In the genomic region with DNA sequence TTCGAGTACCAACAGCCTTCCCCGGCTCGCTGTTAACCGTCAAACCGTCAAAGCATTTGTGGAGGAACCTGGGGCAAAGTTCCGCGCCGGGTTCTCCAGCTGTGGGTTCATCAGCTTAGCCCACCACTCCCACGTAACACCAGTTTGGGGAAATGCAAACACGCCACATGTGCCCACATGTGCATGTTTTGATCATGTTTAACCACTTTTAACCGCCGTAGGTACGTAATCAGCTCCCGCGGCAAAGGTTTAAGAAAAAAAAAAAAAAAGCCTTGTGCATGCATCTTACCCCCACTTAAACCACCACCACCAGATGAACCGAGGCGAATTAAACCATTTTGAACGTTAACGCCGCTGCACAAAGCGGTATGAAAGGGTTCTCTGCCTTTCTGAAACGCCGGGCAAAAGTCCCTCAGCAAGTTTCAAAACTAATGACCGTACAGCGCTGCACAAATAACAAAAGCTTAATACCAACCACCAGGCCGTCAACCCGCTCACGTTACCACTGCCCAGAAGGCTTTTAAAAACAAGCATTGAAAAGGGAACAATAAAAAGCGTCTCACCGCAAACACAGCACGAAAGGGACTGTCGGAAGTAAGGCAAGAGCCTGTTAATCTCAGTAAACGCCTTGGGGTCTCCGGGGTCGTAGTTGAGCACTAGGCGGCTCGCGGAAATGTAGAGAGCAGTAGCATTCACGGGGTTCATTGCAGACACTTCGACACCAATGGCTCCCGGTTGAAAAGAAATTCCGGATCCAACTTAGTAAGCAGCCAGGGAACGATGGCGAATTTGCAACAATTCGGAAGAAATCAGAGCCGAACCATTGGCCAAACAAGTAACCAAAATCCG, we compare ENCODE assay signal across 8 cellular contexts.
DNase-seq lines count a peak whose midpoint lies in the region; ATAC-seq lines count a peak whose summit lies in the region.

No MANE protein-coding gene starts in this region.

- H3K27me3 ChIP-seq in HAP-1 (ENCODE audit: low read depth) (no peaks in the 10 kb centered on the region), rectal smooth muscle tissue (ENCODE audit: control insufficient read depth, insufficient read depth, low read length) (no peaks in the 10 kb centered on the region)

- DNase-seq in HAP-1 (ENCODE audit: low spot score in 2 of 2) (peak; percentile 71 to 84), RKO (ENCODE audit: low spot score) (peak; percentile 41), head of caudate nucleus (peak in 30 of 42 donors; percentile 12 to 66 (median 33)), iPS-NIHi11 (ENCODE audit: low spot score) (no peak)
- peak; percentile 18 to 43 (median 30) for DNase-seq in activated naive CD4-positive, alpha-beta T cell (lab: John Stamatoyannopoulos, UW)

- H3K36me3 ChIP-seq in HAP-1 (replicated peaks) (0 out of 2 replicates have a peak, but pooled peaks cover 10% of the 10 kb centered on the region), rectal smooth muscle tissue (ENCODE audit: control insufficient read depth, insufficient read depth, low read length) (no peaks in the 10 kb centered on the region)

- H3K9me3 ChIP-seq in HAP-1: peaks cover 6% of the 10 kb centered on the region

- in situ Hi-C loops in HAP-1 (cut with MboI; ENCODE audit: low sequenced_read_pairs): no loop called here

- H3K4me1 ChIP-seq in HAP-1: peaks cover 23% of the 10 kb centered on the region
- H3K4me1 ChIP-seq in rectal smooth muscle tissue (ENCODE audit: control insufficient read depth, insufficient read depth, low read length): peaks cover 21% of the 10 kb centered on the region

- intact Hi-C loops in head of caudate nucleus (cut with DNase I): loop anchor here (5.0 kb wide), 2 partner anchors 117 to 558 kb away; a partner anchor contains a TSS

- H3K4me3 ChIP-seq in HAP-1 (peak overlapping the region; percentile 89), rectal smooth muscle tissue (ENCODE audit: low read length) (peak overlapping the region; percentile 85)

- peak overlapping the region; percentile 78 for H3K9ac ChIP-seq in rectal smooth muscle tissue (ENCODE audit: low read length)

- ATAC-seq in HG03175 (IDR thresholded peaks at IDR 0.05; ENCODE audit: unreplicated experiment) (no peak), GM21723 (IDR thresholded peaks at IDR 0.05; ENCODE audit: unreplicated experiment) (no peak)

- H3K27ac ChIP-seq in rectal smooth muscle tissue (ENCODE audit: low read depth, low read length): peak overlapping the region; percentile 100
